22 cellular contexts compared by ENCODE assay signal in genomic region chr5:25334288-25334790, GRCh38.
"Had no signal": no experiment of that assay in that cellular context is flagged by ENCODE, and none has a peak within 500 bp of the region (broad histone marks: within the 10 kb centered on the region; RNA-seq: fewer than 3 reads in every experiment).

No MANE protein-coding gene starts in this region.

- H3K4me3 Mint-ChIP-seq: IgD-negative memory B cell had no signal

- H3K27me3 Mint-ChIP-seq: IgD-negative memory B cell had no signal

- H3K27ac ChIP-seq: HL-60, KMS-11, RWPE1, SJCRH30 had no signal

- DNase-seq: Kasumi-1, MM.1S, NCI-H1092 treated with DMSO at 0.1 percent for 48 hours, NCI-H1436, NCI-H187, NCI-H2029, NCI-H2081 treated with DMSO at 0.1 percent for 48 hours, NCI-H2171, NCI-H345, NCI-H446 treated with DMSO at 0.1 percent for 48 hours, NCI-H510A treated with DMSO at 0.1 percent for 48 hours, NCI-H526, PC-3, SHP77 treated with DMSO at 0.1 percent for 48 hours, SJCRH30 had no signal

- H3K4me3 ChIP-seq: K562, SJCRH30 had no signal

- H3K27ac Mint-ChIP-seq: IgD-negative memory B cell had no signal

- H3K4me1 Mint-ChIP-seq: IgD-negative memory B cell had no signal

- H3K36me3 Mint-ChIP-seq: IgD-negative memory B cell had no signal

- H3K27me3 ChIP-seq: SJCRH30 had no signal

- H3K9ac ChIP-seq: KMS-11 had no signal

- H3K9me3 ChIP-seq: SJCRH30 had no signal

- H3K36me3 ChIP-seq: SJCRH30 had no signal

- H3K4me1 ChIP-seq: SJCRH30 had no signal

- ATAC-seq: K562, Panc1, PC-3, SK-N-SH treated with all-trans-retinoic acid at 6 μM for 48 hours had no signal
